In the genomic region with DNA sequence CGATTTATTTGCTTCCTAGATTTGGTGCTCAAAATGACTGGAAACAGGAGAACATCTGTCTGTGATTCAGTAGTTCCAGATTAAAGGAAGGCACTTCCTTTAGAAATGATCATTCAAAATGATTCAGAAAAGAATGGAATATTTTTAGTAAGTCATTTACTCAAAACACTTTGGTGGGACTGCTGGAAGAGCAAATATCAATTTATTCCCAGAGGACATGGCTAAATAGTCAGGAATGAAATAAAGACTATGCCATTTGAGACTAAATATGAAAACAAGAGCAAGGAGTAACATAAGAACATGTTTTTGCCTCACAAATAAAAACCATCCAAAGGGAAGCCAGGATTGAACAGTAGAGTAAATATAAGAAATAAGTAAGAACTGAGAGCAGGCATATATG, we compare ENCODE assay signal across 21 cellular contexts.
"Had no signal": no experiment of that assay in that cellular context is flagged by ENCODE, and none has a peak within 500 bp of the region (broad histone marks: within the 10 kb centered on the region; RNA-seq: fewer than 3 reads in every experiment).

No MANE protein-coding gene starts in this region.

- ATAC-seq: activated CD8-positive, alpha-beta memory T cell treated with anti-CD3 and anti-CD28 coated beads, Interleukin-2, amount 10 ng/mL, durations not matched to agents 7 days and 5 days; left lobe of liver; WTC11 had no signal

- H3K4me3 ChIP-seq: esophagus squamous epithelium, lung, prostate gland, right atrium auricular region, smooth muscle cell, stomach, testis had no signal

- H3K27ac Mint-ChIP-seq: activated CD4-positive, alpha-beta memory T cell treated with anti-CD3 and anti-CD28 coated beads, Interleukin-2, amount 10 ng/mL, durations not matched to agents 7 days and 5 days; activated CD8-positive, alpha-beta memory T cell treated with anti-CD3 and anti-CD28 coated beads, Interleukin-2, amount 10 ng/mL, durations not matched to agents 7 days and 5 days; nephron; T-helper 2 cell treated with Interferon-gamma antibody and Interleukin-4, amounts not matched to agents 5 μg/mL and 100 μg/mL, for 36 hours; WTC11 had no signal

- H3K36me3 ChIP-seq: esophagus squamous epithelium, prostate gland, right atrium auricular region, stomach had no signal

- H3K9me3 Mint-ChIP-seq: activated CD4-positive, alpha-beta memory T cell treated with anti-CD3 and anti-CD28 coated beads, Interleukin-2, amount 10 ng/mL, durations not matched to agents 7 days and 5 days; nephron; WTC11 had no signal

- H3K36me3 Mint-ChIP-seq: WTC11 had no signal

- H3K4me3 Mint-ChIP-seq: activated CD4-positive, alpha-beta memory T cell treated with anti-CD3 and anti-CD28 coated beads, Interleukin-2, amount 10 ng/mL, durations not matched to agents 7 days and 5 days; activated CD8-positive, alpha-beta memory T cell treated with anti-CD3 and anti-CD28 coated beads, Interleukin-2, amount 10 ng/mL, durations not matched to agents 7 days and 5 days; nephron; T-helper 2 cell treated with Interferon-gamma antibody and Interleukin-4, amounts not matched to agents 5 μg/mL and 100 μg/mL, for 36 hours; WTC11 had no signal

- H3K9me3 ChIP-seq: esophagus squamous epithelium, prostate gland, right atrium auricular region, stomach, testis had no signal

- H3K4me1 Mint-ChIP-seq: nephron, WTC11 had no signal

- H3K27me3 Mint-ChIP-seq: activated CD4-positive, alpha-beta memory T cell treated with anti-CD3 and anti-CD28 coated beads, Interleukin-2, amount 10 ng/mL, durations not matched to agents 7 days and 5 days; activated CD8-positive, alpha-beta memory T cell treated with anti-CD3 and anti-CD28 coated beads, Interleukin-2, amount 10 ng/mL, durations not matched to agents 7 days and 5 days had no signal

- H3K4me1 ChIP-seq: esophagus squamous epithelium, prostate gland, right atrium auricular region, stomach, testis had no signal

- H3K27ac ChIP-seq: esophagus squamous epithelium, prostate gland, right atrium auricular region, stomach, testis had no signal

- DNase-seq: activated CD4-positive, alpha-beta memory T cell treated with anti-CD3 and anti-CD28 coated beads, Interleukin-2, amount 10 ng/mL, durations not matched to agents 7 days and 5 days; activated CD4-positive, alpha-beta T cell treated with anti-CD3 and anti-CD28 coated beads for 4 hours; activated CD8-positive, alpha-beta memory T cell treated with anti-CD3 and anti-CD28 coated beads, Interleukin-2, amount 10 ng/mL, durations not matched to agents 7 days and 5 days; activated naive CD4-positive, alpha-beta T cell; aorta; effector memory CD4-positive, alpha-beta T cell; esophagus squamous epithelium; foreskin melanocyte; hypothalamus; midbrain; stimulated activated CD4-positive, alpha-beta T cell treated with anti-CD3 and anti-CD28 coated beads, Interleukin-4, amount 100 ng/mL, for 1 hour; stomach; testis had no signal

- H3K27me3 ChIP-seq: esophagus squamous epithelium, right atrium auricular region, stomach, testis had no signal

- H3K4me2 ChIP-seq: smooth muscle cell had no signal
